ENCODE assay signal across 8 cellular contexts in genomic region chr2:219572237-219573001, GRCh38. TPM values are rescaled to one million over a fixed set of nuclear protein-coding genes. Genes with fewer than 3 reads are reported as not detected.
DNase-seq lines count a peak whose midpoint lies in the region; ATAC-seq and TF ChIP-seq lines count a peak whose summit lies in the region.

Gene INHA (plus strand): TSS chr2:219572310. CDS start chr2:219572375, 65 bp downstream.

- ATAC-seq in stimulated activated naive CD8-positive, alpha-beta T cell treated with anti-CD3 and anti-CD28 coated beads, Interleukin-15, Interleukin-2, amounts not matched to agents 100 U/mL and 50 U/mL, for 24 hours, result no peak
- ATAC-seq in natural killer cell (no peak), aorta (ENCODE audit: low FRiP score) (no peak), GM18519 (IDR thresholded peaks at IDR 0.05; ENCODE audit: low FRiP score, unreplicated experiment) (no peak)

- H3K27ac ChIP-seq in aorta (ENCODE audit: low read depth in 1 of 2, low read length in 2 of 2), result peak within 1 kb of the TSS; percentile 43 to 49

- H3K27me3 Mint-ChIP-seq in stimulated activated naive CD8-positive, alpha-beta T cell treated with anti-CD3 and anti-CD28 coated beads, Interleukin-15, Interleukin-2, amounts not matched to agents 100 ng/mL and 50 ng/mL, for 24 hours, result peaks cover 45% of the 10 kb centered on the region
- peaks cover 32% of the 10 kb centered on the region for H3K27me3 Mint-ChIP-seq in endothelial cell (ENCODE audit: unreplicated experiment)
- H3K27me3 Mint-ChIP-seq in natural killer cell (ENCODE audit: low read depth in 2 of 2), result peaks cover 44 to 59% of the 10 kb centered on the region in 2 donors

- H3K36me3 Mint-ChIP-seq in stimulated activated naive CD8-positive, alpha-beta T cell treated with anti-CD3 and anti-CD28 coated beads, Interleukin-15, Interleukin-2, amounts not matched to agents 100 ng/mL and 50 ng/mL, for 24 hours (ENCODE audit: low read depth), result no peaks in the 10 kb centered on the region
- H3K36me3 Mint-ChIP-seq in endothelial cell (ENCODE audit: low read depth, unreplicated experiment), result peaks cover 11% of the 10 kb centered on the region
- no peaks in the 10 kb centered on the region for H3K36me3 Mint-ChIP-seq in natural killer cell

- intact Hi-C loops in natural killer cell (cut with micrococcal nuclease), result no loop called here
- intact Hi-C loops in aorta (cut with DNase I), result no loop called here

- no peaks in the 10 kb centered on the region for H3K4me1 ChIP-seq in aorta (ENCODE audit: control insufficient read depth in 1 of 2, insufficient read depth in 2 of 2, low read length in 2 of 2)

- peak within 1 kb of the TSS; percentile 79 to 91 for H3K4me3 ChIP-seq in aorta (ENCODE audit: low read length in 2 of 2)

- H3K27me3 ChIP-seq in aorta (ENCODE audit: control insufficient read depth in 1 of 2, insufficient read depth in 2 of 2, low read length in 1 of 2), result no peaks in the 10 kb centered on the region

- no peak within 1 kb of the TSS for H3K27ac Mint-ChIP-seq in stimulated activated naive CD8-positive, alpha-beta T cell treated with anti-CD3 and anti-CD28 coated beads, Interleukin-15, Interleukin-2, amounts not matched to agents 100 ng/mL and 50 ng/mL, for 24 hours
- peak within 1 kb of the TSS; percentile 17 for H3K27ac Mint-ChIP-seq in endothelial cell (ENCODE audit: unreplicated experiment)
- no peak within 1 kb of the TSS for H3K27ac Mint-ChIP-seq in natural killer cell

- WGBS in aorta, 2 donors, result 87 to 89% methylated on average over 13 of the region's 13 CpGs

- no peaks in the 10 kb centered on the region for H3K9me3 Mint-ChIP-seq in stimulated activated naive CD8-positive, alpha-beta T cell treated with anti-CD3 and anti-CD28 coated beads, Interleukin-15, Interleukin-2, amounts not matched to agents 100 ng/mL and 50 ng/mL, for 24 hours
- H3K9me3 Mint-ChIP-seq in endothelial cell (ENCODE audit: unreplicated experiment) (no peaks in the 10 kb centered on the region), natural killer cell (no peaks in the 10 kb centered on the region)

- H3K9me3 ChIP-seq in aorta (ENCODE audit: control insufficient read depth, low read length), result no peaks in the 10 kb centered on the region

- H3K4me1 Mint-ChIP-seq in stimulated activated naive CD8-positive, alpha-beta T cell treated with anti-CD3 and anti-CD28 coated beads, Interleukin-15, Interleukin-2, amounts not matched to agents 100 ng/mL and 50 ng/mL, for 24 hours (ENCODE audit: low read depth), result no peaks in the 10 kb centered on the region
- H3K4me1 Mint-ChIP-seq in endothelial cell (ENCODE audit: unreplicated experiment) (peaks cover 19% of the 10 kb centered on the region), natural killer cell (no peaks in the 10 kb centered on the region)

- peak within 1 kb of the TSS; percentile 26 for H3K4me3 Mint-ChIP-seq in stimulated activated naive CD8-positive, alpha-beta T cell treated with anti-CD3 and anti-CD28 coated beads, Interleukin-15, Interleukin-2, amounts not matched to agents 100 ng/mL and 50 ng/mL, for 24 hours
- H3K4me3 Mint-ChIP-seq in endothelial cell (ENCODE audit: unreplicated experiment) (peak within 1 kb of the TSS; percentile 89), natural killer cell (peak within 1 kb of the TSS; percentile 61)

- DNase-seq in stimulated activated naive CD8-positive, alpha-beta T cell treated with anti-CD3 and anti-CD28 coated beads, Interleukin-15, Interleukin-2, amounts not matched to agents 100 U/mL and 50 U/mL, for 24 hours, result no peak
- no peak for DNase-seq in endothelial cell (ENCODE audit: low spot score)
- DNase-seq in natural killer cell, result no peak
- peak in 1 of 2 donors; percentile 62 for DNase-seq in aorta
- no peak for DNase-seq in KG1 (lab: John Stamatoyannopoulos, UW)
- DNase-seq in mesenteric fat pad (ENCODE audit: low spot score), result no peak

- TF ChIP-seq CTCF in endothelial cell (IDR thresholded peaks at IDR 0.05; ENCODE audit: unreplicated experiment) (no peak), natural killer cell (IDR thresholded peaks at IDR 0.05) (no peak)

- no peaks in the 10 kb centered on the region for H3K36me3 ChIP-seq in aorta (ENCODE audit: control insufficient read depth in 1 of 2, insufficient read depth in 2 of 2, low read length in 1 of 2)

RNA-seq across cellular contexts. Expression of gene INHA, which starts in this region (rescaled TPM):
- not detected for total RNA-seq in endothelial cell (ENCODE audit: unreplicated experiment)
- total RNA-seq in natural killer cell, result not detected
- under 1 TPM; 0.51 to 0.55 TPM for total RNA-seq in aorta
- 1 to 10 TPM in 1 of 2 donors, not detected in 1; 3.6 TPM for polyA plus RNA-seq in aorta
- 0.45 TPM for total RNA-seq in mesenteric fat pad

Comparison
In these comparisons a context has a peak if more than half of its experiments do, and no peak if none do; other contexts are left out.
1. H3K4me3 Mint-ChIP-seq: peak in every context shown above with its lines; median percentile 89 in endothelial cell; 61 in natural killer cell; 26 in stimulated activated naive CD8-positive, alpha-beta T cell treated with anti-CD3 and anti-CD28 coated beads, Interleukin-15, Interleukin-2, amounts not matched to agents 100 ng/mL and 50 ng/mL, for 24 hours.